14 cellular contexts compared by ENCODE assay signal in the genomic region with DNA sequence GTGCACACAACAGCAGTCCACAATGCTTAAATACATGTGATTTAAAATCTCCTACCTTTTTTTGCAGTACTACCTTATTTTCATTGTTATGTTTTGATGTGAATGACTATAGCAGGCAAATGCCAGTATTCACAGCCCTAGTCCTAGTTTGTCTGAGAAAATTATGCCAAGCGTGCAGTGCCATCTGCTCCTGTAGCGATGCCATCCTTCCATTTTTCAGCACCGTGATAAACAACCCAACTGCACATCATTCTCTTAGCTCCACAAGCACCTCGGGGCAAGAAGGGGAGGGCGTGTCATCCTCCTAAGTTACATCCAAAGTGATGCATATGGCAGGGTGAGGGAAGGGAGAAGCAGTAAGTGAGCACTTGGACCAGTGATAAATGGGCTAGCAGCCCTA.
DNase-seq lines count a peak whose midpoint lies in the region; ATAC-seq and TF ChIP-seq lines count a peak whose summit lies in the region.
"Had no signal": no experiment of that assay in that cellular context is flagged by ENCODE, and none has a peak within 500 bp of the region (broad histone marks: within the 10 kb centered on the region; RNA-seq: fewer than 3 reads in every experiment).

No MANE protein-coding gene starts in this region.

- no peak overlapping the region for H3K27ac ChIP-seq in uterus
- H3K27ac ChIP-seq: A549, BLaER1 had no signal

- TF ChIP-seq POLR2A in uterus (IDR thresholded peaks at IDR 0.05): no peak

- TF ChIP-seq CTCF in uterus (IDR thresholded peaks at IDR 0.05): no peak

- H3K9me3 ChIP-seq in uterus: no peaks in the 10 kb centered on the region
- H3K9me3 ChIP-seq: A549, BLaER1, Caco-2 had no signal

- no peaks in the 10 kb centered on the region for H3K4me1 ChIP-seq in uterus
- H3K4me1 ChIP-seq: A549, BLaER1 had no signal

- H3K4me3 ChIP-seq in uterus: no peak overlapping the region
- H3K4me3 ChIP-seq: A549, BLaER1 had no signal

- H3K36me3 ChIP-seq in uterus: no peaks in the 10 kb centered on the region
- H3K36me3 ChIP-seq: BLaER1 had no signal

- no peaks in the 10 kb centered on the region for H3K27me3 ChIP-seq in uterus
- H3K27me3 ChIP-seq: BLaER1 had no signal

- peak; percentile 90 for DNase-seq in NCI-H1694 (lab: John Stamatoyannopoulos, UW)
- peak; percentile 90 for DNase-seq in NCI-H446 treated with DMSO at 0.1 percent for 48 hours (lab: John Stamatoyannopoulos, UW)
- DNase-seq in cerebellum (ENCODE audit: low spot score): peak; percentile 75
- DNase-seq in activated CD4-positive, alpha-beta T cell treated with anti-CD3 and anti-CD28 coated beads for 48 hours: no peak
- no peak for DNase-seq in uterus
- DNase-seq: Caco-2; CD8-positive, alpha-beta memory T cell; HCEC 1CT; HFFc6 had no signal

- ATAC-seq in GM21515 (IDR thresholded peaks at IDR 0.05; ENCODE audit: unreplicated experiment) (no peak), GM21447 (IDR thresholded peaks at IDR 0.05; ENCODE audit: unreplicated experiment) (no peak)
- ATAC-seq: A549, HepG2 had no signal

- intact Hi-C loops in uterus (cut with DNase I; ENCODE audit: low total_unique reads): no loop called here

Comparison
In these comparisons a context has a peak if more than half of its experiments do, and no peak if none do; other contexts are left out.
1. DNase-seq: peak in NCI-H1694 (single experiment), NCI-H446 treated with DMSO at 0.1 percent for 48 hours (single experiment) and cerebellum (single experiment); none in activated CD4-positive, alpha-beta T cell treated with anti-CD3 and anti-CD28 coated beads for 48 hours (single experiment) and uterus (0 of 2).